9 cellular contexts compared by ENCODE assay signal in genomic region chr16:56520251-56520577, GRCh38. TPM values are rescaled to one million over a fixed set of nuclear protein-coding genes. Genes with fewer than 3 reads are reported as not detected.
A peak's percentile ranks its signal among the peaks of the same experiment; 100 is the strongest.
DNase-seq lines count a peak whose midpoint lies in the region; ATAC-seq, FAIRE-seq and TF ChIP-seq lines count a peak whose summit lies in the region.
"Had no signal": no experiment of that assay in that cellular context is flagged by ENCODE, and none has a peak within 500 bp of the region (broad histone marks: within the 10 kb centered on the region; RNA-seq: fewer than 3 reads in every experiment).

No MANE protein-coding gene starts in this region.

- peak overlapping the region; percentile 77 for H3K4me2 ChIP-seq in DOHH2 (ENCODE audit: low read length)

- WGBS in pancreas, 2 donors = 16 to 18% methylated on average over 4 of the region's 4 CpGs

- BruUV-seq in Panc1 (replicated peaks; lab: Mats Ljungman, UMichigan) = no TSS peak

- no peak for DNase-seq in Panc1 (ENCODE audit: low read depth, low spot score)
- DNase-seq in epithelial cell of esophagus (ENCODE audit: low read depth) = no peak
- DNase-seq in pancreas = no peak
- DNase-seq in stimulated activated CD4-positive, alpha-beta T cell treated with anti-CD3 and anti-CD28 coated beads, Interleukin-4, amount 100 ng/mL, for 24 hours = no peak
- DNase-seq in H4 (ENCODE audit: low spot score) = no peak
- no peak for DNase-seq in DMS153 treated with DMSO at 0.1 percent for 48 hours (lab: John Stamatoyannopoulos, UW; ENCODE audit: unreplicated experiment)

- peaks cover 5% of the 10 kb centered on the region; the same call in 1 of the 2 replicates for H3K79me2 ChIP-seq in DOHH2 (ENCODE audit: control insufficient read depth, low read length)

- H3K27me3 ChIP-seq in DOHH2 (ENCODE audit: control insufficient read depth, low read length) = no peaks in the 10 kb centered on the region
- no peaks in the 10 kb centered on the region for H3K27me3 ChIP-seq in Panc1 (ENCODE audit: control insufficient read depth, insufficient read depth, low read length)
- no peaks in the 10 kb centered on the region for H3K27me3 ChIP-seq in pancreas

- CTCF ChIA-PET in Panc1 (lab: Charles Lee) = no interaction called here

- in situ Hi-C loops in Panc1 (cut with HindIII; ENCODE audit: low pct_unique_long_range_greater_than_20kb, low sequenced_read_pairs) = no loop called here

- TF ChIP-seq CTCF in DOHH2 (IDR thresholded peaks at IDR 0.05; ENCODE audit: low read depth, low read length, poor library complexity, severe bottlenecking) = no peak
- no peak for TF ChIP-seq CTCF in Panc1 (IDR thresholded peaks at IDR 0.05)
- no peak for TF ChIP-seq CTCF in epithelial cell of esophagus (IDR thresholded peaks at IDR 0.05; ENCODE audit: insufficient read depth, low read depth, low read length, missing control alignments)
- no peak for TF ChIP-seq CTCF in pancreas (IDR thresholded peaks at IDR 0.05)

- H3K4me1 ChIP-seq in DOHH2 (ENCODE audit: control insufficient read depth, low read length) (peaks cover 17% of the 10 kb centered on the region), Panc1 (ENCODE audit: control insufficient read depth, insufficient read depth, low read length) (peaks cover 27% of the 10 kb centered on the region), pancreas (no peaks in the 10 kb centered on the region)

- H3F3A ChIP-seq in DOHH2 (ENCODE audit: control insufficient read depth, insufficient read depth) = no peaks in the 10 kb centered on the region

- POLR2A ChIA-PET in Panc1 (lab: Charles Lee) = no interaction called here

- H3K4me3 ChIP-seq in DOHH2 (ENCODE audit: low read length) (peak overlapping the region; percentile 96), Panc1 (ENCODE audit: low read depth in 2 of 2, low read length in 2 of 2) (peak overlapping the region; percentile 76 to 78), epithelial cell of esophagus (ENCODE audit: low read length) (peak overlapping the region; percentile 88), pancreas (peak overlapping the region in 3 of 4 donors; percentile 69 to 95 (median 84))

- intact Hi-C loops in Panc1 (cut with micrococcal nuclease; ENCODE audit: unreplicated experiment) (no loop called here), pancreas (cut with DNase I) (no loop called here)

- H3K9me3 ChIP-seq in DOHH2 (ENCODE audit: control insufficient read depth, insufficient read depth, low read length) (no peaks in the 10 kb centered on the region), Panc1 (ENCODE audit: control insufficient read depth, insufficient read depth, low read depth, low read length) (no peaks in the 10 kb centered on the region), pancreas (no peaks in the 10 kb centered on the region)

- H3K27ac ChIP-seq in DOHH2 (ENCODE audit: low read depth, low read length) = no peak overlapping the region
- H3K27ac ChIP-seq in Panc1 (ENCODE audit: low read length) = peak overlapping the region; percentile 90
- H3K27ac ChIP-seq in pancreas = peak overlapping the region; percentile 69 to 87 (median 83)

- H3K36me3 ChIP-seq in DOHH2 (ENCODE audit: control insufficient read depth, low read length) = no peaks in the 10 kb centered on the region; the same call in 1 of the 2 replicates
- H3K36me3 ChIP-seq in Panc1 (ENCODE audit: control insufficient read depth, insufficient read depth, low read length) = no peaks in the 10 kb centered on the region; the same call in 1 of the 2 replicates
- no peaks in the 10 kb centered on the region for H3K36me3 ChIP-seq in pancreas

- H3K9me2 ChIP-seq in DOHH2 (replicated peaks; ENCODE audit: control insufficient read depth, low read length) = no peaks in the 10 kb centered on the region

- H4K20me1 ChIP-seq in DOHH2 (ENCODE audit: control insufficient read depth, insufficient read depth, low read depth, low read length) = no peaks in the 10 kb centered on the region

- FAIRE-seq in pancreas (lab: Jason Lieb, UNC) = no peak

- peak; percentile 69 for ATAC-seq in Panc1
- peak in 1 of 4 donors; percentile 12 for ATAC-seq in pancreas
- no peak for ATAC-seq in HG03442 (IDR thresholded peaks at IDR 0.05; ENCODE audit: unreplicated experiment)

RNA-seq across cellular contexts. Expression of gene BBS2, which starts 0.4 kb away (rescaled TPM):
- total RNA-seq in Panc1 (2021; ENCODE audit: unreplicated experiment) (24.0 TPM), pancreas (10 to 100 TPM in 5 of 6 donors, 1 to 10 TPM in 1; 10.0 to 19.0 (median 14.5) TPM)
- polyA plus RNA-seq in Panc1 (2012; ENCODE audit: insufficient read length) = 23.8 TPM
- 10 to 100 TPM; 20.7 to 50.4 TPM for polyA plus RNA-seq in pancreas
- total RNA-seq in H4 (2014; rRNA removed; shearing (Covaris generic)) = 46.6 and 52.3 TPM in 2 replicates

RNA-seq across cellular contexts. Expression of gene MT4, which starts 44.7 kb away (rescaled TPM):
- total RNA-seq in Panc1 (2021; ENCODE audit: unreplicated experiment) (not detected), pancreas (not detected)
- polyA plus RNA-seq in Panc1 (2012; ENCODE audit: insufficient read length) = not detected
- polyA plus RNA-seq in pancreas = not detected
- not detected in 2 replicates for total RNA-seq in H4 (2014; rRNA removed; shearing (Covaris generic))
- total RNA-seq: activated CD8-positive, alpha-beta memory T cell treated with anti-CD3 and anti-CD28 coated beads for 36 hours had no signal
